Comparison of ENCODE assay signal across 21 cellular contexts in the genomic region with DNA sequence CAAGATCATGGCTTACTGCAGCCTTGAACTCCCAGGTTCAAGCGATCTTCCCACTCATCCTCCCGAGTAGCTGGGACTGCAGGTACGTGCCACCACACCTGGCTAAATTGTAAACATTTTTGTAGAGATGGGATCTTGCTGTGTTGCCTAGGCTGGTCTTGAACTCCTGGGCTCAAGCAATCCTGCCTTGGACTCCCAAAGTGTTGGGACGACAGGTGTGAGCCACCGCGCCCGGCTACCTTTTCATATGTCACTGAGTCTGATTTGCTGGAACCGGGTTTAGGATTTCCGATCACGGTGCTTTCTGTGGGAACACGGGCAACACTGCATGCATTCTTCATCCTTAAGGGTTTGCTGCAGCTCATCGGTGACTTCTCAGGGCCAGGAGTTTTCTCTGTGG. TPM values are rescaled to one million over a fixed set of nuclear protein-coding genes. Genes with fewer than 3 reads are reported as not detected.
DNase-seq lines count a peak whose midpoint lies in the region; ATAC-seq and TF ChIP-seq lines count a peak whose summit lies in the region.
"Had no signal": no experiment of that assay in that cellular context is flagged by ENCODE, and none has a peak within 500 bp of the region (broad histone marks: within the 10 kb centered on the region; RNA-seq: fewer than 3 reads in every experiment).

No MANE protein-coding gene starts in this region.

- H3K4me1 Mint-ChIP-seq in endodermal cell: no peaks in the 10 kb centered on the region

- H3K27me3 ChIP-seq in endodermal cell (ENCODE audit: control insufficient read depth, insufficient read depth, low read length, poor library complexity, severe bottlenecking): no peaks in the 10 kb centered on the region

- 91 to 95% methylated on average over 12 of the region's 12 CpGs for WGBS in endodermal cell (ENCODE audit: insufficient coverage in 1 of 2, insufficient read length in 1 of 2), 2 experiments

- H3K9ac ChIP-seq in endodermal cell (ENCODE audit: extremely low read depth, low read length, poor library complexity, severe bottlenecking): no peak overlapping the region
- H3K9ac ChIP-seq: GM23248 had no signal

- intact Hi-C loops in cardiac septum (cut with DNase I): no loop called here
- intact Hi-C loops in Right ventricle myocardium inferior (cut with DNase I): no loop called here
- intact Hi-C loops in sciatic nerve (cut with DNase I): no loop called here

- no peaks in the 10 kb centered on the region for H3K36me3 Mint-ChIP-seq in endodermal cell (ENCODE audit: low read depth)

- H3K4me1 ChIP-seq in endodermal cell (ENCODE audit: control insufficient read depth, insufficient read depth, low read length): no peaks in the 10 kb centered on the region

- H3K27me3 Mint-ChIP-seq in endodermal cell (ENCODE audit: insufficient read depth): peaks cover 11% of the 10 kb centered on the region
- H3K27me3 Mint-ChIP-seq: CD4-positive, alpha-beta T cell had no signal

- no peaks in the 10 kb centered on the region for H3K36me3 ChIP-seq in endodermal cell (ENCODE audit: control insufficient read depth, insufficient read depth, low read length)

- no peak overlapping the region for H3K4me3 ChIP-seq in endodermal cell (ENCODE audit: low read length)
- H3K4me3 ChIP-seq: GM23248 had no signal

- DNase-seq in cardiac septum (ENCODE audit: low spot score) (peak; percentile 33), Right ventricle myocardium inferior (ENCODE audit: missing footprints) (no peak), endodermal cell (peak; percentile 20), sciatic nerve (ENCODE audit: low spot score) (peak; percentile 27), SHP77 treated with DMSO at 0.1 percent for 48 hours (lab: John Stamatoyannopoulos, UW) (no peak)
- DNase-seq in stimulated activated CD4-positive, alpha-beta T cell treated with anti-CD3 and anti-CD28 coated beads, Interleukin-2, amount 100 ng/mL, for 24 hours: no peak
- DNase-seq: CD4-positive, alpha-beta T cell; DMS79 treated with DMSO at 0.1 percent for 48 hours; GM23248; HCEC 1CT; KBM-7; MM.1S; NCI-H1048; NCI-H1417 treated with DMSO at 0.1 percent for 48 hours; NCI-H187; NCI-H526 treated with DMSO at 0.1 percent for 48 hours; OCI-M1; Right ventricle myocardium superior had no signal

- H3K9me3 Mint-ChIP-seq in endodermal cell: no peaks in the 10 kb centered on the region
- H3K9me3 Mint-ChIP-seq: CD4-positive, alpha-beta T cell had no signal

- no peak overlapping the region for H3K27ac Mint-ChIP-seq in endodermal cell
- H3K27ac Mint-ChIP-seq: CD4-positive, alpha-beta T cell had no signal

- no peak for ATAC-seq in Right ventricle myocardium inferior
- no peak for ATAC-seq in sciatic nerve
- no peak for ATAC-seq in GM21723 (IDR thresholded peaks at IDR 0.05; ENCODE audit: unreplicated experiment)

- H3K27ac ChIP-seq in endodermal cell (ENCODE audit: low read depth, low read length): no peak overlapping the region
- H3K27ac ChIP-seq: GM23248 had no signal

- TF ChIP-seq CTCF in endodermal cell (conservative IDR thresholded peaks at IDR 0.05): no peak

- H3K4me3 Mint-ChIP-seq in endodermal cell: no peak overlapping the region
- H3K4me3 Mint-ChIP-seq: CD4-positive, alpha-beta T cell had no signal

- no peaks in the 10 kb centered on the region for H3K9me3 ChIP-seq in endodermal cell (ENCODE audit: control insufficient read depth, low read length)
- H3K9me3 ChIP-seq: Caco-2 had no signal

RNA-seq across cellular contexts. Expression of gene PCBP3, which starts 32.2 kb away (rescaled TPM):
- total RNA-seq in cardiac septum (4.9 TPM), Right ventricle myocardium inferior (3.7 TPM), endodermal cell (10 to 100 TPM in 1 of 2 donors, 1 to 10 TPM in 1; 2.1 to 10.6 TPM), sciatic nerve (14.1 TPM)
- polyA plus RNA-seq in endodermal cell (2013, experiment 1 of 2): 4.2 TPM
- polyA plus RNA-seq in endodermal cell (2013, experiment 2 of 2): 3.2 TPM
- total RNA-seq: HT1080 had no signal

Comparison
In these comparisons a context has a peak if more than half of its experiments do, and no peak if none do; other contexts are left out.
1. DNase-seq: peak in cardiac septum (single experiment), endodermal cell (single experiment) and sciatic nerve (single experiment); none in Right ventricle myocardium inferior (single experiment), SHP77 treated with DMSO at 0.1 percent for 48 hours (single experiment) and stimulated activated CD4-positive, alpha-beta T cell treated with anti-CD3 and anti-CD28 coated beads, Interleukin-2, amount 100 ng/mL, for 24 hours (0 of 2).